In genomic region chr12:68749861-68750260, GRCh38 we compare ENCODE assay signal across 12 cellular contexts.
"Had no signal": no experiment of that assay in that cellular context is flagged by ENCODE, and none has a peak within 500 bp of the region (broad histone marks: within the 10 kb centered on the region; RNA-seq: fewer than 3 reads in every experiment).

No MANE protein-coding gene starts in this region.

- DNase-seq: activated CD4-positive, alpha-beta T cell treated with anti-CD3 and anti-CD28 coated beads, Interleukin-2, amount 50 U/mL, for 4 hours; activated CD4-positive, CD25-positive, alpha-beta regulatory T cell treated with anti-CD3 and anti-CD28 coated beads, Interleukin-2, amount 50 U/mL, for 72 hours; activated effector memory CD4-positive, alpha-beta T cell treated with Interleukin-2 at 50 U/mL for 16 hours; activated T-cell treated with anti-CD3 and anti-CD28 coated beads, Interleukin-2, amount 50 U/mL, for 1 hour; esophagus squamous epithelium; foreskin keratinocyte; mesenchymal stem cell had no signal

- H3K9me3 ChIP-seq: esophagus squamous epithelium, right atrium auricular region, tibial nerve had no signal

- ATAC-seq: foreskin keratinocyte, left lobe of liver had no signal

- H3K27ac Mint-ChIP-seq: activated naive CD8-positive, alpha-beta T cell had no signal

- H3K27me3 ChIP-seq: esophagus squamous epithelium, foreskin keratinocyte, right atrium auricular region, tibial nerve had no signal

- H3K4me3 ChIP-seq: esophagus squamous epithelium, right atrium auricular region, skin epidermis, tibial nerve had no signal

- H3K27ac ChIP-seq: esophagus squamous epithelium, foreskin keratinocyte, right atrium auricular region, skin epidermis had no signal

- H3K27me3 Mint-ChIP-seq: activated naive CD8-positive, alpha-beta T cell had no signal

- H3K4me3 Mint-ChIP-seq: activated naive CD8-positive, alpha-beta T cell had no signal
